1 cellular context compared by ENCODE assay signal in genomic region chr4:105306820-105307219, GRCh38.
TF ChIP-seq lines count a peak whose summit lies in the region.

No MANE protein-coding gene starts in this region.

TF ChIP-seq in GM12878, 131 proteins besides CTCF, POLR2A, EP300 and RAD21 (continued from another document):
- TF ChIP-seq, protein P1, sequence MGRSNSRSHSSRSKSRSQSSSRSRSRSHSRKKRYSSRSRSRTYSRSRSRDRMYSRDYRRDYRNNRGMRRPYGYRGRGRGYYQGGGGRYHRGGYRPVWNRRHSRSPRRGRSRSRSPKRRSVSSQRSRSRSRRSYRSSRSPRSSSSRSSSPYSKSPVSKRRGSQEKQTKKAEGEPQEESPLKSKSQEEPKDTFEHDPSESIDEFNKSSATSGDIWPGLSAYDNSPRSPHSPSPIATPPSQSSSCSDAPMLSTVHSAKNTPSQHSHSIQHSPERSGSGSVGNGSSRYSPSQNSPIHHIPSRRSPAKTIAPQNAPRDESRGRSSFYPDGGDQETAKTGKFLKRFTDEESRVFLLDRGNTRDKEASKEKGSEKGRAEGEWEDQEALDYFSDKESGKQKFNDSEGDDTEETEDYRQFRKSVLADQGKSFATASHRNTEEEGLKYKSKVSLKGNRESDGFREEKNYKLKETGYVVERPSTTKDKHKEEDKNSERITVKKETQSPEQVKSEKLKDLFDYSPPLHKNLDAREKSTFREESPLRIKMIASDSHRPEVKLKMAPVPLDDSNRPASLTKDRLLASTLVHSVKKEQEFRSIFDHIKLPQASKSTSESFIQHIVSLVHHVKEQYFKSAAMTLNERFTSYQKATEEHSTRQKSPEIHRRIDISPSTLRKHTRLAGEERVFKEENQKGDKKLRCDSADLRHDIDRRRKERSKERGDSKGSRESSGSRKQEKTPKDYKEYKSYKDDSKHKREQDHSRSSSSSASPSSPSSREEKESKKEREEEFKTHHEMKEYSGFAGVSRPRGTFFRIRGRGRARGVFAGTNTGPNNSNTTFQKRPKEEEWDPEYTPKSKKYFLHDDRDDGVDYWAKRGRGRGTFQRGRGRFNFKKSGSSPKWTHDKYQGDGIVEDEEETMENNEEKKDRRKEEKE (IDR thresholded peaks at IDR 0.05): no peak
- TF ChIP-seq ZBTB33 (IDR thresholded peaks at IDR 0.05) (no peak), ZBTB4 (CRISPR knock-in tag; IDR thresholded peaks at IDR 0.05) (no peak), CEBPB (IDR thresholded peaks at IDR 0.05; ENCODE audit: borderline replicate concordance in 1 of 2, low read depth in 2 of 2, low read length in 2 of 2) (no peak), GATAD2B (conservative IDR thresholded peaks at IDR 0.05; ENCODE audit: low read depth) (no peak)
